In genomic region chr7:92740134-92740533, GRCh38 we compare ENCODE assay signal across 1 cellular context.
TF ChIP-seq lines count a peak whose summit lies in the region.

No MANE protein-coding gene starts in this region.

TF ChIP-seq in IMR-90, 13 proteins besides CTCF, POLR2A, EP300 and RAD21 (continued from another document):
- TF ChIP-seq RFX5 (IDR thresholded peaks at IDR 0.05; ENCODE audit: low read depth, low read length) (no peak), BHLHE40 (IDR thresholded peaks at IDR 0.05; ENCODE audit: low read depth, low read length) (no peak), NFE2L2 (IDR thresholded peaks at IDR 0.05; ENCODE audit: low read depth, low read length) (no peak), RCOR1 (IDR thresholded peaks at IDR 0.05; ENCODE audit: insufficient replicate concordance, low read length) (no peak), SMC3 (IDR thresholded peaks at IDR 0.05; ENCODE audit: low read depth, low read length) (no peak), MXI1 (IDR thresholded peaks at IDR 0.05; ENCODE audit: borderline replicate concordance, low read depth, low read length) (no peak), ELK1 (IDR thresholded peaks at IDR 0.05; ENCODE audit: borderline replicate concordance, low read depth, low read length) (no peak), CEBPB (IDR thresholded peaks at IDR 0.05; ENCODE audit: low read depth, low read length) (no peak), CHD1 (IDR thresholded peaks at IDR 0.05; ENCODE audit: low read depth, low read length) (no peak), FOS (IDR thresholded peaks at IDR 0.05; ENCODE audit: low read depth, low read length) (no peak), MAZ (IDR thresholded peaks at IDR 0.05; ENCODE audit: borderline replicate concordance, low read depth, low read length) (no peak), MAFK (IDR thresholded peaks at IDR 0.05; ENCODE audit: low read depth, low read length) (no peak)
